2 cellular contexts compared by ENCODE assay signal in genomic region chr10:77602231-77602912, GRCh38.
TF ChIP-seq lines count a peak whose summit lies in the region.

No MANE protein-coding gene starts in this region.

TF ChIP-seq in HepG2, 621 proteins besides CTCF, POLR2A, EP300 and RAD21 (continued from another document):
- TF ChIP-seq CREM (IDR thresholded peaks at IDR 0.05) (no peak), CREM (CRISPR knock-in tag; IDR thresholded peaks at IDR 0.05) (no peak), MBD4 (IDR thresholded peaks at IDR 0.05; ENCODE audit: borderline replicate concordance, low read length) (no peak), LCORL (IDR thresholded peaks at IDR 0.05) (no peak), LCORL (CRISPR knock-in tag; IDR thresholded peaks at IDR 0.05) (no peak)

TF ChIP-seq in WTC11, 78 proteins besides CTCF, POLR2A, EP300 and RAD21 (continued from another document):
- TF ChIP-seq RORB (CRISPR knock-in tag; IDR thresholded peaks at IDR 0.05) (no peak), IRF1 (CRISPR knock-in tag; IDR thresholded peaks at IDR 0.05) (no peak), ZNF423 (CRISPR knock-in tag; IDR thresholded peaks at IDR 0.05) (no peak), ZNF425 (CRISPR knock-in tag; conservative IDR thresholded peaks at IDR 0.05) (no peak)
